Comparison of ENCODE assay signal across 1 cellular context in genomic region chr9:34233691-34234090, GRCh38.
TF ChIP-seq lines count a peak whose summit lies in the region.

No MANE protein-coding gene starts in this region.

TF ChIP-seq in GM12891, 5 proteins besides CTCF, POLR2A, EP300 and RAD21:
- no peak for TF ChIP-seq POLR2AphosphoS5 (IDR thresholded peaks at IDR 0.05; ENCODE audit: low read depth, low read length)
- no peak for TF ChIP-seq TAF1 (IDR thresholded peaks at IDR 0.05; ENCODE audit: low read depth, low read length)
- no peak for TF ChIP-seq PAX5 (IDR thresholded peaks at IDR 0.05; ENCODE audit: insufficient read depth, low read length, severe bottlenecking)
- TF ChIP-seq POU2F2 (IDR thresholded peaks at IDR 0.05; ENCODE audit: low read depth, low read length) = no peak
- no peak for TF ChIP-seq SPI1 (IDR thresholded peaks at IDR 0.05; ENCODE audit: low read depth, low read length)
